In genomic region chr15:94739639-94740038, GRCh38 we compare ENCODE assay signal across 10 cellular contexts.
"Had no signal": no experiment of that assay in that cellular context is flagged by ENCODE, and none has a peak within 500 bp of the region (broad histone marks: within the 10 kb centered on the region; RNA-seq: fewer than 3 reads in every experiment).

No MANE protein-coding gene starts in this region.

- H3K27ac ChIP-seq: GM23248 had no signal

- DNase-seq: GM23248, GOT3, H7, H9, HCEC 1CT, HFFc6 had no signal

- H3K4me1 ChIP-seq: HAP-1 had no signal

- H3K9me3 ChIP-seq: HAP-1 had no signal

- H3K4me3 ChIP-seq: GM23248, GM23338, HAP-1 had no signal

- FAIRE-seq: H54 had no signal

- ATAC-seq: GM23338, HCT116 had no signal

- H2AFZ ChIP-seq: GM23248, GM23338 had no signal

- H3K4me2 ChIP-seq: GM23338 had no signal

- H3K9ac ChIP-seq: GM23248 had no signal

- H3K36me3 ChIP-seq: HAP-1 had no signal
